Comparison of ENCODE assay signal across 15 cellular contexts in genomic region chr7:136942994-136943393, GRCh38.
DNase-seq lines count a peak whose midpoint lies in the region; ATAC-seq and TF ChIP-seq lines count a peak whose summit lies in the region.
"Had no signal": no experiment of that assay in that cellular context is flagged by ENCODE, and none has a peak within 500 bp of the region (broad histone marks: within the 10 kb centered on the region; RNA-seq: fewer than 3 reads in every experiment).

No MANE protein-coding gene starts in this region.

- H3K4me1 ChIP-seq in left ventricle myocardium inferior (peaks cover 58% of the 10 kb centered on the region), neuron (ENCODE audit: insufficient read depth, low read length) (peaks cover 18% of the 10 kb centered on the region)
- H3K4me1 ChIP-seq: A549, BE2C had no signal

- H3K9me3 ChIP-seq in left ventricle myocardium inferior (replicated peaks) = no peaks in the 10 kb centered on the region
- no peaks in the 10 kb centered on the region for H3K9me3 ChIP-seq in neuron (ENCODE audit: low read length)
- H3K9me3 ChIP-seq: A549, BE2C had no signal

- H3K27ac ChIP-seq in left ventricle myocardium inferior (replicated peaks) = peak overlapping the region; percentile 85
- H3K27ac ChIP-seq: A549, C4-2B had no signal

- no peak for TF ChIP-seq CTCF in left ventricle myocardium inferior (IDR thresholded peaks at IDR 0.05; ENCODE audit: borderline replicate concordance)
- no peak for TF ChIP-seq CTCF in mesothelial cell of epicardium (IDR thresholded peaks at IDR 0.05; ENCODE audit: unreplicated experiment)
- no peak for TF ChIP-seq CTCF in omental fat pad (IDR thresholded peaks at IDR 0.05)

- H2AFZ ChIP-seq in neuron (ENCODE audit: low read depth, low read length) = peak overlapping the region; percentile 26

- H3K36me3 Mint-ChIP-seq in mesothelial cell of epicardium = peaks cover 12% of the 10 kb centered on the region
- H3K36me3 Mint-ChIP-seq: CD4-positive, alpha-beta memory T cell had no signal

- H3K36me3 ChIP-seq in left ventricle myocardium inferior (no peaks in the 10 kb centered on the region), neuron (ENCODE audit: insufficient read depth, low read length) (no peaks in the 10 kb centered on the region)
- H3K36me3 ChIP-seq: BE2C had no signal

- no peaks in the 10 kb centered on the region for H3K27me3 ChIP-seq in left ventricle myocardium inferior (ENCODE audit: low read depth)
- no peaks in the 10 kb centered on the region for H3K27me3 ChIP-seq in neuron (ENCODE audit: insufficient read depth, low read length)
- H3K27me3 ChIP-seq: BE2C had no signal

- peaks cover 11% of the 10 kb centered on the region for H3K9me3 Mint-ChIP-seq in mesothelial cell of epicardium
- H3K9me3 Mint-ChIP-seq: H9 had no signal

- intact Hi-C loops in left ventricle myocardium inferior (cut with micrococcal nuclease) (no loop called here), cardiac septum (cut with DNase I) (loop anchor here (10.0 kb wide), 1 partner anchor 142 kb away; no protein-coding TSS in a partner anchor)

- ATAC-seq in GM21367 (IDR thresholded peaks at IDR 0.05; ENCODE audit: unreplicated experiment) (no peak), GM21723 (IDR thresholded peaks at IDR 0.05; ENCODE audit: unreplicated experiment) (no peak), omental fat pad (ENCODE audit: low FRiP score) (no peak)
- ATAC-seq: A549, GM12878 had no signal

- H3K4me3 ChIP-seq in left ventricle myocardium inferior (no peak overlapping the region), neuron (ENCODE audit: low read length) (no peak overlapping the region)
- H3K4me3 ChIP-seq: A549, GM12878 had no signal

- H3K27me3 Mint-ChIP-seq in mesothelial cell of epicardium (ENCODE audit: low read depth) = no peaks in the 10 kb centered on the region
- H3K27me3 Mint-ChIP-seq: CD4-positive, alpha-beta memory T cell had no signal

- H3K4me1 Mint-ChIP-seq in mesothelial cell of epicardium = peaks cover 57% of the 10 kb centered on the region
- H3K4me1 Mint-ChIP-seq: CD4-positive, alpha-beta memory T cell had no signal

- no peak for DNase-seq in left ventricle myocardium inferior
- no peak for DNase-seq in cardiac septum (ENCODE audit: low spot score)
- no peak for DNase-seq in mesothelial cell of epicardium (ENCODE audit: low spot score in 2 of 2, unreplicated experiment in 2 of 2)
- DNase-seq in omental fat pad (ENCODE audit: low spot score) = no peak
- DNase-seq: BE2C; CD4-positive, alpha-beta memory T cell; DMS79; GOT3; H9 had no signal

- peak overlapping the region; percentile 92 for H3K27ac Mint-ChIP-seq in mesothelial cell of epicardium
- H3K27ac Mint-ChIP-seq: H9 had no signal

- H3K4me3 Mint-ChIP-seq in mesothelial cell of epicardium = no peak overlapping the region
- H3K4me3 Mint-ChIP-seq: H9 had no signal
